ENCODE assay signal across 1 cellular context in the genomic region with DNA sequence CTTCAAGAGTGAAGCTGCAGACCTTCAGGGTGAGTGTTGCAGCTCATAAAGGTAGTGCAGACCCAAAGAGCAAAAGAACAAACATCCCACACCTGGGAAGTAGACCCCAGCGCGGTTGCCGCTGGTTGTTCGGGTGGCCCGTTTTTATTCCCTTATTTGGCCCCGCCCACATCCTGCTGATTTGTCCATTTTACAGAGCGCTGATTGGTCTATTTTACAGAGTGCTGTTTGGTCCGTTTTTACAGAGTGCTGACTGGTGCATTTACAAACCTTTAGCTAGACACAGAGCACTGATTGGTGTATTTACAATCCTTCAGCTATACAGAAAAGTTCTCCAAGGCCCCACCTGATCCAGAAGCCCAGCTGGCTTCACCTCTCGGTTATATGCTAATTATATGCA.
A peak's percentile ranks its signal among the peaks of the same experiment; 100 is the strongest.
TF ChIP-seq lines count a peak whose summit lies in the region.

No MANE protein-coding gene starts in this region.

TF ChIP-seq in A549, 52 proteins besides CTCF, POLR2A, EP300 and RAD21:
- TF ChIP-seq MAFK (IDR thresholded peaks at IDR 0.05; ENCODE audit: partially characterized antibody) (peak; percentile 66), JUNB (IDR thresholded peaks at IDR 0.05) (no peak)
